1 cellular context compared by ENCODE assay signal in the genomic region with DNA sequence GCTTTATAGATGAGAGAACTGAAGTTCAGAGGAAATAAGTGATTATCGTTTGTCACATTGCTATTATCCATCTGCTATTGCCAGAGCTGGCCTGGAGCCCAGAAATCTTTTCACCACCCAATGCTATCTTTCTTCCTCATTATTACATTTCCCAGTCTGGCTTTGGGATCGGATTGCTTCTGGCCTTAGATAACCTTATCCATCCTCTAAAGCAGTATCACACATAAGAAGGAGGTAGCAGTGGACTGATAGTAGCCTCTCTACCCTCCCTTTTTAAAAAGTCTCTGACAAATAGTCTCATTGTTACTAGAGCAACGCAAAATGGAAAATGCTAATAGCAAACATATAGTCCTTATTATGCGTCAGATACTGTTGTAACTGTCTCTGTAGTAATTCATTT.
TF ChIP-seq lines count a peak whose summit lies in the region.

No MANE protein-coding gene starts in this region.

TF ChIP-seq in SK-N-SH, 30 proteins besides CTCF, POLR2A, EP300 and RAD21 (continued from another document):
- TF ChIP-seq, protein P1, sequence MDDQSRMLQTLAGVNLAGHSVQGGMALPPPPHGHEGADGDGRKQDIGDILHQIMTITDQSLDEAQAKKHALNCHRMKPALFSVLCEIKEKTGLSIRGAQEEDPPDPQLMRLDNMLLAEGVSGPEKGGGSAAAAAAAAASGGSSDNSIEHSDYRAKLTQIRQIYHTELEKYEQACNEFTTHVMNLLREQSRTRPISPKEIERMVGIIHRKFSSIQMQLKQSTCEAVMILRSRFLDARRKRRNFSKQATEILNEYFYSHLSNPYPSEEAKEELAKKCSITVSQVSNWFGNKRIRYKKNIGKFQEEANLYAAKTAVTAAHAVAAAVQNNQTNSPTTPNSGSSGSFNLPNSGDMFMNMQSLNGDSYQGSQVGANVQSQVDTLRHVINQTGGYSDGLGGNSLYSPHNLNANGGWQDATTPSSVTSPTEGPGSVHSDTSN (IDR thresholded peaks at IDR 0.05): peak; percentile 77
- TF ChIP-seq TCF12 (IDR thresholded peaks at IDR 0.05) (peak; percentile 90), NFIC (IDR thresholded peaks at IDR 0.05; ENCODE audit: borderline replicate concordance) (peak; percentile 95), GATA2 (CRISPR knock-in tag; IDR thresholded peaks at IDR 0.05) (peak; percentile 98), POLR2AphosphoS5 (IDR thresholded peaks at IDR 0.05; ENCODE audit: low read depth, low read length) (peak; percentile 65; the same call in 1 of the 2 replicates), TEAD4 (IDR thresholded peaks at IDR 0.05; ENCODE audit: borderline replicate concordance, insufficient read depth) (peak; percentile 60; the same call in 1 of the 2 replicates), MXI1 (IDR thresholded peaks at IDR 0.05; ENCODE audit: low read depth, low read length) (no peak; the same call in 1 of the 2 replicates), SIN3A (IDR thresholded peaks at IDR 0.05; ENCODE audit: borderline replicate concordance, low read depth, low read length) (no peak), NRF1 (IDR thresholded peaks at IDR 0.05; ENCODE audit: low read depth, low read length) (no peak), GABPA (IDR thresholded peaks at IDR 0.05; ENCODE audit: low read depth) (no peak), EZH2phosphoT487 (IDR thresholded peaks at IDR 0.05; ENCODE audit: borderline replicate concordance, low read depth) (no peak), CHD2 (IDR thresholded peaks at IDR 0.05; ENCODE audit: low read length, partially characterized antibody) (peak; percentile 92), RXRA (IDR thresholded peaks at IDR 0.05; ENCODE audit: borderline replicate concordance, low read depth) (peak; percentile 87; the same call in 1 of the 2 replicates), FOSL2 (IDR thresholded peaks at IDR 0.05; ENCODE audit: borderline replicate concordance, low read depth) (no peak), FOXM1 (IDR thresholded peaks at IDR 0.05; ENCODE audit: low read depth) (peak; percentile 50; the same call in 1 of the 2 replicates), YY1 (IDR thresholded peaks at IDR 0.05; ENCODE audit: low read depth) (no peak), FOXJ3 (CRISPR knock-in tag; IDR thresholded peaks at IDR 0.05) (peak; percentile 85), TAF1 (IDR thresholded peaks at IDR 0.05; ENCODE audit: borderline replicate concordance, low read depth, low read length) (no peak), ELF1 (IDR thresholded peaks at IDR 0.05) (no peak; the same call in 1 of the 2 replicates), RFX5 (IDR thresholded peaks at IDR 0.05; ENCODE audit: low read length) (peak; percentile 13; the same call in 1 of the 2 replicates), SMC3 (IDR thresholded peaks at IDR 0.05; ENCODE audit: low read depth, low read length) (no peak), RCOR1 (IDR thresholded peaks at IDR 0.05; ENCODE audit: low read length) (peak; percentile 97)
- TF ChIP-seq, protein P2, sequence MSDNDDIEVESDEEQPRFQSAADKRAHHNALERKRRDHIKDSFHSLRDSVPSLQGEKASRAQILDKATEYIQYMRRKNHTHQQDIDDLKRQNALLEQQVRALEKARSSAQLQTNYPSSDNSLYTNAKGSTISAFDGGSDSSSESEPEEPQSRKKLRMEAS (IDR thresholded peaks at IDR 0.05; ENCODE audit: low read depth): peak; percentile 50; the same call in 1 of the 2 replicates
- TF ChIP-seq, protein P3, sequence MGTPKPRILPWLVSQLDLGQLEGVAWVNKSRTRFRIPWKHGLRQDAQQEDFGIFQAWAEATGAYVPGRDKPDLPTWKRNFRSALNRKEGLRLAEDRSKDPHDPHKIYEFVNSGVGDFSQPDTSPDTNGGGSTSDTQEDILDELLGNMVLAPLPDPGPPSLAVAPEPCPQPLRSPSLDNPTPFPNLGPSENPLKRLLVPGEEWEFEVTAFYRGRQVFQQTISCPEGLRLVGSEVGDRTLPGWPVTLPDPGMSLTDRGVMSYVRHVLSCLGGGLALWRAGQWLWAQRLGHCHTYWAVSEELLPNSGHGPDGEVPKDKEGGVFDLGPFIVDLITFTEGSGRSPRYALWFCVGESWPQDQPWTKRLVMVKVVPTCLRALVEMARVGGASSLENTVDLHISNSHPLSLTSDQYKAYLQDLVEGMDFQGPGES (IDR thresholded peaks at IDR 0.05; ENCODE audit: low read depth, low read length): no peak
- TF ChIP-seq, protein P4, sequence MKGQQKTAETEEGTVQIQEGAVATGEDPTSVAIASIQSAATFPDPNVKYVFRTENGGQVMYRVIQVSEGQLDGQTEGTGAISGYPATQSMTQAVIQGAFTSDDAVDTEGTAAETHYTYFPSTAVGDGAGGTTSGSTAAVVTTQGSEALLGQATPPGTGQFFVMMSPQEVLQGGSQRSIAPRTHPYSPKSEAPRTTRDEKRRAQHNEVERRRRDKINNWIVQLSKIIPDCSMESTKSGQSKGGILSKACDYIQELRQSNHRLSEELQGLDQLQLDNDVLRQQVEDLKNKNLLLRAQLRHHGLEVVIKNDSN (IDR thresholded peaks at IDR 0.05; ENCODE audit: borderline replicate concordance, low read depth): no peak
- TF ChIP-seq, protein P5, sequence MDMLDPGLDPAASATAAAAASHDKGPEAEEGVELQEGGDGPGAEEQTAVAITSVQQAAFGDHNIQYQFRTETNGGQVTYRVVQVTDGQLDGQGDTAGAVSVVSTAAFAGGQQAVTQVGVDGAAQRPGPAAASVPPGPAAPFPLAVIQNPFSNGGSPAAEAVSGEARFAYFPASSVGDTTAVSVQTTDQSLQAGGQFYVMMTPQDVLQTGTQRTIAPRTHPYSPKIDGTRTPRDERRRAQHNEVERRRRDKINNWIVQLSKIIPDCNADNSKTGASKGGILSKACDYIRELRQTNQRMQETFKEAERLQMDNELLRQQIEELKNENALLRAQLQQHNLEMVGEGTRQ (IDR thresholded peaks at IDR 0.05; ENCODE audit: borderline replicate concordance, low read depth, low read length): no peak
- TF ChIP-seq, protein P6, sequence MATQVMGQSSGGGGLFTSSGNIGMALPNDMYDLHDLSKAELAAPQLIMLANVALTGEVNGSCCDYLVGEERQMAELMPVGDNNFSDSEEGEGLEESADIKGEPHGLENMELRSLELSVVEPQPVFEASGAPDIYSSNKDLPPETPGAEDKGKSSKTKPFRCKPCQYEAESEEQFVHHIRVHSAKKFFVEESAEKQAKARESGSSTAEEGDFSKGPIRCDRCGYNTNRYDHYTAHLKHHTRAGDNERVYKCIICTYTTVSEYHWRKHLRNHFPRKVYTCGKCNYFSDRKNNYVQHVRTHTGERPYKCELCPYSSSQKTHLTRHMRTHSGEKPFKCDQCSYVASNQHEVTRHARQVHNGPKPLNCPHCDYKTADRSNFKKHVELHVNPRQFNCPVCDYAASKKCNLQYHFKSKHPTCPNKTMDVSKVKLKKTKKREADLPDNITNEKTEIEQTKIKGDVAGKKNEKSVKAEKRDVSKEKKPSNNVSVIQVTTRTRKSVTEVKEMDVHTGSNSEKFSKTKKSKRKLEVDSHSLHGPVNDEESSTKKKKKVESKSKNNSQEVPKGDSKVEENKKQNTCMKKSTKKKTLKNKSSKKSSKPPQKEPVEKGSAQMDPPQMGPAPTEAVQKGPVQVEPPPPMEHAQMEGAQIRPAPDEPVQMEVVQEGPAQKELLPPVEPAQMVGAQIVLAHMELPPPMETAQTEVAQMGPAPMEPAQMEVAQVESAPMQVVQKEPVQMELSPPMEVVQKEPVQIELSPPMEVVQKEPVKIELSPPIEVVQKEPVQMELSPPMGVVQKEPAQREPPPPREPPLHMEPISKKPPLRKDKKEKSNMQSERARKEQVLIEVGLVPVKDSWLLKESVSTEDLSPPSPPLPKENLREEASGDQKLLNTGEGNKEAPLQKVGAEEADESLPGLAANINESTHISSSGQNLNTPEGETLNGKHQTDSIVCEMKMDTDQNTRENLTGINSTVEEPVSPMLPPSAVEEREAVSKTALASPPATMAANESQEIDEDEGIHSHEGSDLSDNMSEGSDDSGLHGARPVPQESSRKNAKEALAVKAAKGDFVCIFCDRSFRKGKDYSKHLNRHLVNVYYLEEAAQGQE (IDR thresholded peaks at IDR 0.05; ENCODE audit: low read depth, low read length): no peak
